10 cellular contexts compared by ENCODE assay signal in the genomic region with DNA sequence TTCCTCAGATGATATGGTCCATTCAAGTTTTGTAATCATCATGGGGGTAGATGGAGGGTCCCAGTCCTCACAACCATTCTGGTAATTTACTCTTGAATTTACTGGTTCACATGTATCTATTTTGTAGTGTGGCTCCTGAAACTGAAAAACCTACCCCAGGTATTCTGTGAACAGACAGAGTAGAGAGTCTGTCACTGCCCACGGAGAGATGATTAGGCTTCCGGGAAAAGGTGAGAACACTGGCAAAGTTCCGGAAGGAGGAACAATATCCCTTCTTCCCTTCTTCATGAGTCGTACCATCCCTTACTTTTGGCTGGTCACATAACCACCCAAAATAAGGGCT.
DNase-seq lines count a peak whose midpoint lies in the region; ATAC-seq and TF ChIP-seq lines count a peak whose summit lies in the region.
"Had no signal": no experiment of that assay in that cellular context is flagged by ENCODE, and none has a peak within 500 bp of the region (broad histone marks: within the 10 kb centered on the region; RNA-seq: fewer than 3 reads in every experiment).

No MANE protein-coding gene starts in this region.

- no peak overlapping the region for H2AFZ ChIP-seq in GM23338

- H3K36me3 Mint-ChIP-seq in GM23338 (ENCODE audit: low read depth) = no peaks in the 10 kb centered on the region; the same call in 2 of the 3 replicates
- H3K36me3 Mint-ChIP-seq in naive thymus-derived CD8-positive, alpha-beta T cell = peaks cover 7 to 42% (median 39%) of the 10 kb centered on the region in 3 donors

- DNase-seq in GM23338 (ENCODE audit: low spot score) (no peak), NCI-H1048 (lab: John Stamatoyannopoulos, UW) (no peak), NCI-H187 (lab: John Stamatoyannopoulos, UW) (no peak)
- no peak for DNase-seq in naive thymus-derived CD8-positive, alpha-beta T cell
- DNase-seq in stimulated activated CD4-positive, alpha-beta T cell treated with anti-CD3 and anti-CD28 coated beads, Interleukin-15, amount 100 ng/mL, for 24 hours = no peak
- DNase-seq in stimulated activated CD4-positive, alpha-beta T cell treated with anti-CD3 and anti-CD28 coated beads, Interleukin-1b, Interleukin-23, amount 100 ng/mL, for 48 hours = no peak
- DNase-seq: esophagus squamous epithelium, GF-D8 had no signal

- no peak overlapping the region for H3K27ac ChIP-seq in GM23338 (ENCODE audit: low read depth)

- no peaks in the 10 kb centered on the region for H4K20me1 ChIP-seq in GM23338 (replicated peaks; ENCODE audit: insufficient read depth)

- H3K36me3 ChIP-seq in GM23338 (ENCODE audit: insufficient read depth) = no peaks in the 10 kb centered on the region
- H3K36me3 ChIP-seq: esophagus squamous epithelium had no signal

- H3K4me1 ChIP-seq in GM23338 (ENCODE audit: insufficient read depth) = peaks cover 46% of the 10 kb centered on the region

- H3F3A ChIP-seq in GM23338 (replicated peaks; ENCODE audit: low read depth) = no peaks in the 10 kb centered on the region

- H3K27me3 ChIP-seq in GM23338 (ENCODE audit: insufficient read depth) = no peaks in the 10 kb centered on the region
- H3K27me3 ChIP-seq: esophagus squamous epithelium had no signal

- peaks cover 5% of the 10 kb centered on the region for H3K27me3 Mint-ChIP-seq in GM23338 (ENCODE audit: insufficient read depth, low read depth, poor library complexity)
- H3K27me3 Mint-ChIP-seq in naive thymus-derived CD8-positive, alpha-beta T cell = no peaks in the 10 kb centered on the region

- H3K4me3 Mint-ChIP-seq in GM23338 = no peak overlapping the region
- H3K4me3 Mint-ChIP-seq in naive thymus-derived CD8-positive, alpha-beta T cell = no peak overlapping the region

- H3K4me3 ChIP-seq in GM23338 = no peak overlapping the region
- H3K4me3 ChIP-seq: esophagus squamous epithelium had no signal

- no peaks in the 10 kb centered on the region for H3K79me2 ChIP-seq in GM23338 (replicated peaks; ENCODE audit: insufficient read depth)

- peak; percentile 18 for ATAC-seq in GM19043 (IDR thresholded peaks at IDR 0.05; ENCODE audit: low read depth, unreplicated experiment)
- no peak for ATAC-seq in GM23338
- ATAC-seq in HG03571 (IDR thresholded peaks at IDR 0.05; ENCODE audit: unreplicated experiment) = peak; percentile 7
- no peak for ATAC-seq in naive thymus-derived CD8-positive, alpha-beta T cell

- H3K9me3 Mint-ChIP-seq in GM23338 = no peaks in the 10 kb centered on the region; the same call in 2 of the 3 replicates
- H3K9me3 Mint-ChIP-seq in naive thymus-derived CD8-positive, alpha-beta T cell = peaks cover 0 to 3% (median 0%) of the 10 kb centered on the region in 9 donors

- H3K4me2 ChIP-seq in GM23338 = peak overlapping the region; percentile 8; the same call in 1 of the 2 replicates

- TF ChIP-seq CTCF in GM23338 (conservative IDR thresholded peaks at IDR 0.05; ENCODE audit: low read depth in 2 of 2) = no peak

- peaks cover 12% of the 10 kb centered on the region for H3K9me2 ChIP-seq in GM23338 (ENCODE audit: insufficient read depth)

- no peak overlapping the region for H3K27ac Mint-ChIP-seq in GM23338
- peak overlapping the region in 8 of 10 donors; percentile 20 to 81 (median 56) for H3K27ac Mint-ChIP-seq in naive thymus-derived CD8-positive, alpha-beta T cell

- POLR2A ChIA-PET in naive thymus-derived CD8-positive, alpha-beta T cell (lab: Charles Lee) = interaction anchor here (0.6 kb wide), 1 partner anchor 28 kb away, joined by 3 read pairs; no protein-coding TSS in a partner anchor

- peaks cover 60% of the 10 kb centered on the region for H3K4me1 Mint-ChIP-seq in GM23338
- peaks cover 31 to 86% (median 80%) of the 10 kb centered on the region in 4 donors for H3K4me1 Mint-ChIP-seq in naive thymus-derived CD8-positive, alpha-beta T cell

TF ChIP-seq in GM23338, 12 proteins besides CTCF, POLR2A, EP300 and RAD21:
- TF ChIP-seq ZNF331 (CRISPR knock-in tag; IDR thresholded peaks at IDR 0.05; ENCODE audit: low read depth) (no peak), EZH2 (IDR thresholded peaks at IDR 0.05; ENCODE audit: low read depth, unreplicated experiment) (no peak)

Comparison
In these comparisons a context has a peak if more than half of its experiments do, and no peak if none do; other contexts are left out.
1. ATAC-seq: peak in GM19043 (single experiment) and HG03571 (single experiment); none in GM23338 (single experiment) and naive thymus-derived CD8-positive, alpha-beta T cell (0 of 2).